9 cellular contexts compared by ENCODE assay signal in the genomic region with DNA sequence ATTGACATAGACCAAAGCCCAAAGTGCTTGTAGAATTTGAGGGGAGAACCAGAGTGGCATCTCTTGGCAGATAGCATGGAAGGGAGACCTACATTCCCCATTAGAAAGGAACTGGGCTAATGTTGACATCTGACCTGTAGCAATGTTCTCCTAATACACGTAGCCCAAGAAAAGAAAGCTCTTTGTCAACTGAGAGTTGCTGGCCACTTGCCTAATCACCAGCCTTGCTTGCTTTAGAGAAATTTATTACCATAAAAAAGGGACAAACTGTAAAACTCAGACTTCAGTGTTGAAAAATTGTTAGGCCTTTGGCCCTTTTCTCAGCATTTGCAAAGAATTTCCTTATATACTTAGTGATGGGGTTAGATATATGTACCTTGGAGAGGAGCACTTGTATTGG.
"Had no signal": no experiment of that assay in that cellular context is flagged by ENCODE, and none has a peak within 500 bp of the region (broad histone marks: within the 10 kb centered on the region; RNA-seq: fewer than 3 reads in every experiment).

No MANE protein-coding gene starts in this region.

- H3K4me1 ChIP-seq: HAP-1 had no signal

- H3K4me3 ChIP-seq: GM23248, GM23338, HAP-1 had no signal

- H3K9me3 ChIP-seq: HAP-1 had no signal

- H3K36me3 ChIP-seq: HAP-1 had no signal

- H3K27ac ChIP-seq: GM23248 had no signal

- DNase-seq: GM23248, GOT3, H7, H9, HCEC 1CT, HFFc6 had no signal

- ATAC-seq: GM23338, HCT116 had no signal
